1 cellular context compared by ENCODE assay signal in genomic region chr17:8143581-8144400, GRCh38.
TF ChIP-seq lines count a peak whose summit lies in the region.

No MANE protein-coding gene starts in this region.

TF ChIP-seq in H1, 55 proteins besides CTCF, POLR2A, EP300 and RAD21:
- TF ChIP-seq TAF1 (IDR thresholded peaks at IDR 0.05; ENCODE audit: low read depth, low read length) (no peak), HDAC6 (IDR thresholded peaks at IDR 0.05; ENCODE audit: low read depth, low read length) (no peak), SP4 (IDR thresholded peaks at IDR 0.05; ENCODE audit: low read length) (no peak), KDM5A (IDR thresholded peaks at IDR 0.05; ENCODE audit: low read length) (no peak), EGR1 (IDR thresholded peaks at IDR 0.05; ENCODE audit: borderline replicate concordance, low read depth, low read length) (no peak), SRF (IDR thresholded peaks at IDR 0.05; ENCODE audit: low read depth, low read length) (no peak), KDM1A (IDR thresholded peaks at IDR 0.05; ENCODE audit: borderline replicate concordance, low read length) (no peak), TBP (IDR thresholded peaks at IDR 0.05; ENCODE audit: low read depth, low read length) (no peak), RBBP5 (IDR thresholded peaks at IDR 0.05; ENCODE audit: borderline replicate concordance, low read depth, low read length) (no peak), PHF8 (conservative IDR thresholded peaks at IDR 0.05; ENCODE audit: low read depth, low read length) (no peak), TCF12 (IDR thresholded peaks at IDR 0.05; ENCODE audit: low read depth, low read length) (no peak), KDM4A (IDR thresholded peaks at IDR 0.05; ENCODE audit: low read depth, low read length, severe bottlenecking) (no peak), BRCA1 (IDR thresholded peaks at IDR 0.05; ENCODE audit: low read depth, low read length) (no peak), ATF3 (IDR thresholded peaks at IDR 0.05; ENCODE audit: insufficient read depth, low read depth, low read length) (no peak), E2F6 (IDR thresholded peaks at IDR 0.05) (no peak), JUN (IDR thresholded peaks at IDR 0.05; ENCODE audit: low read depth, low read length) (no peak), POU5F1 (IDR thresholded peaks at IDR 0.05; ENCODE audit: low read depth, low read length) (no peak)
